In the genomic region with DNA sequence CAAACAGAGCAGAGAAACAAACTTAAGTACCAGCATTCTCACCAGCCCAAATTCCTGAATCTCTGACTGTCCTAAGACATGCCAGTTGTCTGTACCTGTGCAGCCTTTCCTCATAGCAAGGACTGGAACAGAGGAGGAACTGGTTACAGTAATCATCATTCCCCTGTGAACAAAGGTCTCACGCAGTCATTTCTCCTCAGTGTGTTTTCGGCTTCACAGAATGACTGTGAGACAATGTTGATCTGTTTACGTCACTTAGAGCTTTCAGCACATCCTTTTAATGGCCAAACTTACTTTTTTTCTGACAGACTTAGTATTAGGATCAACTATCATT, we compare ENCODE assay signal across 23 cellular contexts.
"Had no signal": no experiment of that assay in that cellular context is flagged by ENCODE, and none has a peak within 500 bp of the region (broad histone marks: within the 10 kb centered on the region; RNA-seq: fewer than 3 reads in every experiment).

No MANE protein-coding gene starts in this region.

- H3K4me3 ChIP-seq: lower lobe of right lung, pancreas, psoas muscle, right atrium auricular region, thyroid gland had no signal

- H3K36me3 ChIP-seq: lower lobe of right lung, pancreas, right atrium auricular region, thyroid gland had no signal

- H3K27ac Mint-ChIP-seq: activated naive CD8-positive, alpha-beta T cell treated with anti-CD3 and anti-CD28 coated beads, Interleukin-2, amount 50 U/mL, for 24 hours; mesothelial cell of epicardium; nephron; stimulated activated naive CD8-positive, alpha-beta T cell treated with anti-CD3 and anti-CD28 coated beads, Interleukin-15, Interleukin-2, amounts not matched to agents 100 ng/mL and 50 ng/mL, for 24 hours had no signal

- H3K27me3 Mint-ChIP-seq: activated naive CD8-positive, alpha-beta T cell treated with anti-CD3 and anti-CD28 coated beads, Interleukin-2, amount 50 U/mL, for 24 hours; stimulated activated naive CD8-positive, alpha-beta T cell treated with anti-CD3 and anti-CD28 coated beads, Interleukin-15, Interleukin-2, amounts not matched to agents 100 ng/mL and 50 ng/mL, for 24 hours had no signal

- H3K4me1 Mint-ChIP-seq: mesothelial cell of epicardium had no signal

- H3K9me3 ChIP-seq: pancreas, thyroid gland had no signal

- H3K27me3 ChIP-seq: pancreas, right atrium auricular region, thyroid gland had no signal

- ATAC-seq: activated naive CD8-positive, alpha-beta T cell treated with anti-CD3 and anti-CD28 coated beads, Interleukin-2, amount 50 U/mL, for 24 hours; activated T-cell treated with anti-CD3 and anti-CD28 coated beads, Interleukin-2, amount 50 U/mL, for 4 hours; left lobe of liver; lower lobe of right lung; pancreas; psoas muscle had no signal

- H3K4me1 ChIP-seq: pancreas, thyroid gland had no signal

- FAIRE-seq: endometrium, kidney, pancreas, urothelium cell line had no signal

- H3K4me3 Mint-ChIP-seq: activated naive CD8-positive, alpha-beta T cell treated with anti-CD3 and anti-CD28 coated beads, Interleukin-2, amount 50 U/mL, for 24 hours; activated T-cell treated with anti-CD3 and anti-CD28 coated beads, Interleukin-2, amount 50 U/mL, for 4 hours; mesothelial cell of epicardium; nephron; stimulated activated naive CD8-positive, alpha-beta T cell treated with anti-CD3 and anti-CD28 coated beads, Interleukin-15, Interleukin-2, amounts not matched to agents 100 ng/mL and 50 ng/mL, for 24 hours had no signal

- DNase-seq: activated CD4-positive, alpha-beta T cell treated with anti-CD3 and anti-CD28 coated beads for 4 hours; activated CD4-positive, alpha-beta T cell treated with anti-CD3 and anti-CD28 coated beads, Interleukin-2, amount 50 U/mL, for 48 hours; activated CD4-positive, CD25-positive, alpha-beta regulatory T cell; activated CD8-positive, alpha-beta memory T cell treated with anti-CD3 and anti-CD28 coated beads, Interleukin-2, amount 50 U/mL, for 48 hours; activated gamma-delta T cell; activated naive CD4-positive, alpha-beta T cell treated with anti-CD3 and anti-CD28 coated beads, Interleukin-2, amount 50 U/mL, for 16 hours; activated naive CD8-positive, alpha-beta T cell treated with anti-CD3 and anti-CD28 coated beads, Interleukin-2, amount 50 U/mL, for 24 hours; activated T-cell treated with anti-CD3 and anti-CD28 coated beads, Interleukin-2, amount 50 U/mL, for 4 hours; kidney; lower lobe of right lung; pancreas; psoas muscle; stimulated activated CD4-positive, alpha-beta T cell treated with anti-CD3 and anti-CD28 coated beads, Interleukin-4, amount 100 ng/mL, for 24 hours; substantia nigra; T1000; thyroid gland had no signal

- H3K27ac ChIP-seq: lower lobe of right lung, pancreas, psoas muscle, right atrium auricular region, thyroid gland had no signal
